ENCODE assay signal across 10 cellular contexts in the genomic region with DNA sequence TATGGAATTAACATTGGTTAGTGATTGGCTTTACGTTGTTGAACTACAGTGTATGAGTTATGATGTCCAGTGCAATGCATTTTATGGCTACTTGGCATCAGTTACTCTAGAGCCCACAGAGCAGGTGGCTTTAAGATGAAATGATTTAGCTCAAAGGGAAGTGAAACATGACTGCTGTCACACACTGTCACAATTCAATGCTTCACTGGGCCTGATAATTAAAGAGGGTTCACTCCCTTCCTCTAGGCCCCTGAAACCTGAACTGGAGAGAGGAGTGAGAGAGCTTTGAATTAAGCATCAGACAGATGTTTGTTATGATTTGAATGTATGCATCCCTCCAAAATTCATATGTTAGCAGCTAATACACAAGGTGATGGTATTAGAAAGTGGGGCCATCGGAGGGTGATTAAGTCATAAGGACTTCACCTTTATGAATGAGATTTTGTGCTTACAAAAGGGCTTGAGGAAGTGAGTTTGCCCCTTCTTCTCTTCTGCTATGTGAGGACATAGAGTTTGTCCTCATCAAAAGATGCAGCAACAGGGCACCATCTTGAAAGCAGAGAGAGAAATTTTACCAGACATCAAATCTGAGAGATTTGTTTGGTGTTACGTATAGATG.
A peak's percentile ranks its signal among the peaks of the same experiment; 100 is the strongest.
DNase-seq lines count a peak whose midpoint lies in the region; ATAC-seq and TF ChIP-seq lines count a peak whose summit lies in the region.
"Had no signal": no experiment of that assay in that cellular context is flagged by ENCODE, and none has a peak within 500 bp of the region (broad histone marks: within the 10 kb centered on the region; RNA-seq: fewer than 3 reads in every experiment).

No MANE protein-coding gene starts in this region.

- DNase-seq in effector CD4-positive, alpha-beta T cell, result no peak
- no peak for DNase-seq in activated T-helper 2 cell treated with anti-CD3 and anti-CD28 coated beads, Interferon-gamma antibody, Interleukin-2, Interleukin-4, amounts not matched to agents 10 μg/mL and 5 μg/mL and 100 μg/mL, durations not matched to agents 14 hours and 24 hours and 36 hours (ENCODE audit: low spot score)
- DNase-seq in transverse colon, result no peak
- no peak for DNase-seq in left ventricle myocardium inferior
- DNase-seq: activated CD4-positive, alpha-beta T cell treated with anti-CD3 and anti-CD28 coated beads for 48 hours; midbrain had no signal

- TF ChIP-seq POLR2A in Raji (IDR thresholded peaks at IDR 0.05; ENCODE audit: insufficient read depth, low read depth, low read length), result peak; percentile 38; the same call in 1 of the 2 replicates
- TF ChIP-seq POLR2A in transverse colon (IDR thresholded peaks at IDR 0.05), result no peak

- intact Hi-C loops in activated T-helper 2 cell treated with anti-CD3 and anti-CD28 coated beads, Interferon-gamma antibody, Interleukin-2, Interleukin-4, amounts not matched to agents 10 μg/mL and 5 μg/mL and 100 μg/mL, durations not matched to agents 14 hours and 24 hours and 36 hours (cut with micrococcal nuclease), result no loop called here
- intact Hi-C loops in transverse colon (cut with DNase I; ENCODE audit: low total_unique reads), result no loop called here
- intact Hi-C loops in left ventricle myocardium inferior (cut with micrococcal nuclease), result no loop called here

- H3K27ac Mint-ChIP-seq in activated T-helper 2 cell treated with anti-CD3 and anti-CD28 coated beads, Interferon-gamma antibody, Interleukin-2, Interleukin-4, amounts not matched to agents 10 μg/mL and 5 μg/mL and 100 μg/mL, durations not matched to agents 14 hours and 24 hours and 36 hours, result no peak overlapping the region

- H3K36me3 Mint-ChIP-seq in activated T-helper 2 cell treated with anti-CD3 and anti-CD28 coated beads, Interferon-gamma antibody, Interleukin-2, Interleukin-4, amounts not matched to agents 10 μg/mL and 5 μg/mL and 100 μg/mL, durations not matched to agents 14 hours and 24 hours and 36 hours (ENCODE audit: low read depth), result no peaks in the 10 kb centered on the region

- H3K27me3 Mint-ChIP-seq in activated T-helper 2 cell treated with anti-CD3 and anti-CD28 coated beads, Interferon-gamma antibody, Interleukin-2, Interleukin-4, amounts not matched to agents 10 μg/mL and 5 μg/mL and 100 μg/mL, durations not matched to agents 14 hours and 24 hours and 36 hours (ENCODE audit: low read depth), result no peaks in the 10 kb centered on the region

- H3K4me1 Mint-ChIP-seq in activated T-helper 2 cell treated with anti-CD3 and anti-CD28 coated beads, Interferon-gamma antibody, Interleukin-2, Interleukin-4, amounts not matched to agents 10 μg/mL and 5 μg/mL and 100 μg/mL, durations not matched to agents 14 hours and 24 hours and 36 hours (ENCODE audit: low read depth), result no peaks in the 10 kb centered on the region

- H3K27me3 ChIP-seq in transverse colon (no peaks in the 10 kb centered on the region), left ventricle myocardium inferior (ENCODE audit: low read depth) (peaks cover 8% of the 10 kb centered on the region)

- in situ Hi-C loops in transverse colon (cut with MboI; ENCODE audit: low pct_ligation_motif_present in 1 of 4, low pct_unique_long_range_greater_than_20kb in 1 of 4, low sequenced_read_pairs in 3 of 4), result loop anchor here in 3 of 4 donors (25.0 kb wide), 4 partner anchors 295 to 895 kb away; no protein-coding TSS in a partner anchor

- H3K27ac ChIP-seq in transverse colon (no peak overlapping the region), left ventricle myocardium inferior (replicated peaks) (no peak overlapping the region)

- peak; percentile 98 for ATAC-seq in GM18498 (IDR thresholded peaks at IDR 0.05; ENCODE audit: unreplicated experiment)
- peak; percentile 97 for ATAC-seq in GM19467 (IDR thresholded peaks at IDR 0.05; ENCODE audit: unreplicated experiment)
- ATAC-seq in HG03064 (IDR thresholded peaks at IDR 0.05; ENCODE audit: low read depth, unreplicated experiment), result peak; percentile 97

- H3K9me3 Mint-ChIP-seq in activated T-helper 2 cell treated with anti-CD3 and anti-CD28 coated beads, Interferon-gamma antibody, Interleukin-2, Interleukin-4, amounts not matched to agents 10 μg/mL and 5 μg/mL and 100 μg/mL, durations not matched to agents 14 hours and 24 hours and 36 hours, result no peaks in the 10 kb centered on the region

- TF ChIP-seq EP300 in transverse colon (IDR thresholded peaks at IDR 0.05; ENCODE audit: low read depth), result no peak

- no peaks in the 10 kb centered on the region for H3K36me3 ChIP-seq in transverse colon
- H3K36me3 ChIP-seq in left ventricle myocardium inferior, result no peaks in the 10 kb centered on the region

- WGBS in transverse colon (ENCODE audit: low coverage in 1 of 2), 2 donors, result 69 to 92% methylated on average over 1 to 3 of the region's 3 CpGs

- no peak overlapping the region for H3K4me3 Mint-ChIP-seq in activated T-helper 2 cell treated with anti-CD3 and anti-CD28 coated beads, Interferon-gamma antibody, Interleukin-2, Interleukin-4, amounts not matched to agents 10 μg/mL and 5 μg/mL and 100 μg/mL, durations not matched to agents 14 hours and 24 hours and 36 hours (ENCODE audit: low read depth)

- H3K4me1 ChIP-seq in transverse colon (no peaks in the 10 kb centered on the region), left ventricle myocardium inferior (no peaks in the 10 kb centered on the region)

- no peak overlapping the region for H3K4me3 ChIP-seq in transverse colon
- H3K4me3 ChIP-seq in left ventricle myocardium inferior, result no peak overlapping the region

- TF ChIP-seq CTCF in transverse colon (IDR thresholded peaks at IDR 0.05) (no peak), left ventricle myocardium inferior (IDR thresholded peaks at IDR 0.05; ENCODE audit: borderline replicate concordance) (no peak)

- H3K9me3 ChIP-seq in transverse colon (no peaks in the 10 kb centered on the region), left ventricle myocardium inferior (replicated peaks) (peaks cover 8% of the 10 kb centered on the region)
